In genomic region chr21:32782698-32783097, GRCh38 we compare ENCODE assay signal across 21 cellular contexts. TPM values are rescaled to one million over a fixed set of nuclear protein-coding genes. Genes with fewer than 3 reads are reported as not detected.
DNase-seq lines count a peak whose midpoint lies in the region; ATAC-seq, FAIRE-seq and TF ChIP-seq lines count a peak whose summit lies in the region.
"Had no signal": no experiment of that assay in that cellular context is flagged by ENCODE, and none has a peak within 500 bp of the region (broad histone marks: within the 10 kb centered on the region; RNA-seq: fewer than 3 reads in every experiment).

No MANE protein-coding gene starts in this region.

- peak; percentile 10 for TF ChIP-seq CTCF in AG09309 (IDR thresholded peaks at IDR 0.05; ENCODE audit: control insufficient read depth, insufficient read depth, low read depth, low read length, missing control alignments)
- 0 out of 2 replicates have a peak, but pooled peaks have one; percentile 24 for TF ChIP-seq CTCF in LNCAP (IDR thresholded peaks at IDR 0.05)
- TF ChIP-seq CTCF in kidney (IDR thresholded peaks at IDR 0.05; ENCODE audit: borderline replicate concordance, extremely low read depth, insufficient read depth), result no peak
- TF ChIP-seq CTCF in H9 (conservative IDR thresholded peaks at IDR 0.05), result no peak

- H3K27ac ChIP-seq in kidney (ENCODE audit: low read depth in 2 of 2, low read length in 2 of 2) (no peak overlapping the region), H9 (ENCODE audit: insufficient read length, low read depth, low read length) (no peak overlapping the region)
- H3K27ac ChIP-seq: left ventricle myocardium inferior, right lobe of liver, upper lobe of right lung had no signal

- no peaks in the 10 kb centered on the region for H3K36me3 ChIP-seq in kidney (ENCODE audit: control insufficient read depth in 1 of 2, insufficient read depth in 2 of 2, low read length in 2 of 2)
- H3K36me3 ChIP-seq: left ventricle myocardium inferior, right lobe of liver, upper lobe of right lung had no signal

- no peak overlapping the region for H3K4me3 ChIP-seq in AG09309 (ENCODE audit: control insufficient read depth, low read depth, low read length)
- H3K4me3 ChIP-seq in kidney (ENCODE audit: low read length in 2 of 2), result no peak overlapping the region
- H3K4me3 ChIP-seq: left ventricle myocardium inferior, mucosa of descending colon, right lobe of liver, upper lobe of right lung had no signal

- no peak overlapping the region for H3K4ac ChIP-seq in H9 (ENCODE audit: low read depth, low read length)

- ATAC-seq in T-helper 17 cell, result no peak
- no peak for ATAC-seq in activated naive CD4-positive, alpha-beta T cell treated with anti-CD3 and anti-CD28 coated beads, Interleukin-2, amount 50 U/mL, for 72 hours
- ATAC-seq: activated CD8-positive, alpha-beta T cell treated with anti-CD3 and anti-CD28 coated beads, Interleukin-2, amount 10 ng/mL, durations not matched to agents 7 days and 5 days; activated T-cell treated with anti-CD3 and anti-CD28 coated beads, Interleukin-2, amount 50 U/mL, for 4 hours; mucosa of descending colon; right lobe of liver; upper lobe of right lung had no signal

- H3K23me2 ChIP-seq in H9 (ENCODE audit: insufficient read length, low read depth, low read length, poor library complexity, severe bottlenecking), result no peaks in the 10 kb centered on the region

- H2BK5ac ChIP-seq in H9 (ENCODE audit: insufficient read length, low read length), result no peak overlapping the region

- intact Hi-C loops in kidney (cut with DNase I), result no loop called here

- no peaks in the 10 kb centered on the region for H3K9me3 ChIP-seq in T-helper 17 cell (ENCODE audit: control insufficient read depth, low read length, poor library complexity, severe bottlenecking)
- H3K9me3 ChIP-seq in kidney (ENCODE audit: control insufficient read depth in 1 of 2, low read length in 2 of 2), result no peaks in the 10 kb centered on the region
- H3K9me3 ChIP-seq in H9 (ENCODE audit: control insufficient read depth, low read depth, low read length), result no peaks in the 10 kb centered on the region
- H3K9me3 ChIP-seq: left ventricle myocardium inferior, mucosa of descending colon, right lobe of liver, upper lobe of right lung had no signal

- H3K79me2 ChIP-seq in H9 (ENCODE audit: insufficient read depth, low read length), result no peaks in the 10 kb centered on the region

- H4K20me1 ChIP-seq in H9 (ENCODE audit: control insufficient read depth, insufficient read depth, insufficient read length), result no peaks in the 10 kb centered on the region

- H3K36me3 Mint-ChIP-seq in T-helper 17 cell (ENCODE audit: low read depth), result peaks cover 3% of the 10 kb centered on the region
- H3K36me3 Mint-ChIP-seq in activated naive CD4-positive, alpha-beta T cell treated with anti-CD3 and anti-CD28 coated beads, Interleukin-2, amount 50 U/mL, for 72 hours, result no peaks in the 10 kb centered on the region
- H3K36me3 Mint-ChIP-seq in H9 (ENCODE audit: insufficient read depth in 1 of 3, low read depth in 3 of 3), result no peaks in the 10 kb centered on the region

- no peak overlapping the region for H3K23ac ChIP-seq in H9 (ENCODE audit: insufficient read length, low read depth, low read length)

- no CpG with 5 or more reads among the region's 2 CpGs for WGBS in H9 (ENCODE audit: extremely low coverage, insufficient read length, low lambda C conversion rate)

- H2BK20ac ChIP-seq in H9 (ENCODE audit: low read depth, low read length, poor library complexity, severe bottlenecking), result no peak overlapping the region

- no peak overlapping the region for H2BK120ac ChIP-seq in H9 (ENCODE audit: low read depth, low read length, poor library complexity, severe bottlenecking)

- H2AFZ ChIP-seq in H9 (ENCODE audit: low read length), result no peak overlapping the region

- H3K9me3 Mint-ChIP-seq in activated naive CD4-positive, alpha-beta T cell treated with anti-CD3 and anti-CD28 coated beads, Interleukin-2, amount 50 U/mL, for 72 hours, result no peaks in the 10 kb centered on the region
- H3K9me3 Mint-ChIP-seq in H9, result no peaks in the 10 kb centered on the region
- H3K9me3 Mint-ChIP-seq: activated naive CD4-positive, alpha-beta T cell treated with anti-CD3 and anti-CD28 coated beads, Interleukin-2, amount 50 U/mL, for 24 hours; activated T-cell treated with anti-CD3 and anti-CD28 coated beads, Interleukin-2, amount 50 U/mL, for 4 hours; stimulated activated naive CD8-positive, alpha-beta T cell treated with anti-CD3 and anti-CD28 coated beads, Interleukin-15, Interleukin-2, amounts not matched to agents 100 ng/mL and 50 ng/mL, for 24 hours had no signal

- peak; percentile 68 for FAIRE-seq in kidney (lab: Jason Lieb, UNC)

- no peak overlapping the region for H4K91ac ChIP-seq in H9 (ENCODE audit: insufficient read length, low read depth, low read length)

- no peak overlapping the region for H4K8ac ChIP-seq in H9 (replicated peaks; ENCODE audit: insufficient read length, low read depth, low read length)

- H3K27me3 Mint-ChIP-seq in T-helper 17 cell (no peaks in the 10 kb centered on the region), H9 (ENCODE audit: low read depth) (no peaks in the 10 kb centered on the region)
- H3K27me3 Mint-ChIP-seq: activated naive CD4-positive, alpha-beta T cell treated with anti-CD3 and anti-CD28 coated beads, Interleukin-2, amount 50 U/mL, for 24 hours; stimulated activated naive CD8-positive, alpha-beta T cell treated with anti-CD3 and anti-CD28 coated beads, Interleukin-15, Interleukin-2, amounts not matched to agents 100 ng/mL and 50 ng/mL, for 24 hours had no signal

- no peak overlapping the region for H2BK15ac ChIP-seq in H9 (ENCODE audit: low read depth, low read length)

- H3K14ac ChIP-seq in H9 (ENCODE audit: insufficient read depth, low read length), result no peak overlapping the region

- H2BK12ac ChIP-seq in H9 (ENCODE audit: insufficient read length, low read depth, low read length), result no peak overlapping the region

- no peak overlapping the region for H3K9ac ChIP-seq in kidney (ENCODE audit: low read length in 2 of 2)
- H3K9ac ChIP-seq in H9 (ENCODE audit: extremely low read depth, insufficient read length, low read length), result no peak overlapping the region

- H3K79me1 ChIP-seq in H9 (ENCODE audit: insufficient read depth, low read depth, low read length, poor library complexity, severe bottlenecking), result no peaks in the 10 kb centered on the region

- H3K18ac ChIP-seq in H9 (ENCODE audit: insufficient read length, low read depth, low read length), result no peak overlapping the region

- H3K4me1 Mint-ChIP-seq in T-helper 17 cell, result peaks cover 3% of the 10 kb centered on the region
- no peaks in the 10 kb centered on the region for H3K4me1 Mint-ChIP-seq in H9

- no peak overlapping the region for H3K4me3 Mint-ChIP-seq in T-helper 17 cell
- H3K4me3 Mint-ChIP-seq in H9, result no peak overlapping the region
- H3K4me3 Mint-ChIP-seq: activated CD8-positive, alpha-beta T cell treated with anti-CD3 and anti-CD28 coated beads, Interleukin-2, amount 10 ng/mL, durations not matched to agents 7 days and 5 days; activated naive CD4-positive, alpha-beta T cell treated with anti-CD3 and anti-CD28 coated beads, Interleukin-2, amount 50 U/mL, for 24 hours; activated T-cell treated with anti-CD3 and anti-CD28 coated beads, Interleukin-2, amount 50 U/mL, for 4 hours; stimulated activated naive CD8-positive, alpha-beta T cell treated with anti-CD3 and anti-CD28 coated beads, Interleukin-15, Interleukin-2, amounts not matched to agents 100 ng/mL and 50 ng/mL, for 24 hours had no signal

- H3K4me2 ChIP-seq in H9 (ENCODE audit: insufficient read depth, insufficient read length, low read length), result no peak overlapping the region

- H4K5ac ChIP-seq in H9 (ENCODE audit: insufficient read length, low read depth, low read length), result no peak overlapping the region

- H3K4me1 ChIP-seq in kidney (ENCODE audit: control insufficient read depth in 1 of 2, insufficient read depth in 1 of 2, low read depth in 1 of 2, low read length in 2 of 2), result no peaks in the 10 kb centered on the region
- no peaks in the 10 kb centered on the region for H3K4me1 ChIP-seq in H9 (ENCODE audit: insufficient read depth, low read length)
- H3K4me1 ChIP-seq: left ventricle myocardium inferior, right lobe of liver, upper lobe of right lung had no signal

- no peak overlapping the region for H3T11ph ChIP-seq in H9 (ENCODE audit: low read length)

- H2AK5ac ChIP-seq in H9 (ENCODE audit: insufficient read length, low read length), result no peak overlapping the region

- H3K27ac Mint-ChIP-seq in T-helper 17 cell, result peak overlapping the region; percentile 53
- H3K27ac Mint-ChIP-seq in activated naive CD4-positive, alpha-beta T cell treated with anti-CD3 and anti-CD28 coated beads, Interleukin-2, amount 50 U/mL, for 72 hours, result no peak overlapping the region
- H3K27ac Mint-ChIP-seq in H9, result no peak overlapping the region
- H3K27ac Mint-ChIP-seq: activated CD8-positive, alpha-beta T cell treated with anti-CD3 and anti-CD28 coated beads, Interleukin-2, amount 10 ng/mL, durations not matched to agents 7 days and 5 days; activated naive CD4-positive, alpha-beta T cell treated with anti-CD3 and anti-CD28 coated beads, Interleukin-2, amount 50 U/mL, for 24 hours; stimulated activated naive CD8-positive, alpha-beta T cell treated with anti-CD3 and anti-CD28 coated beads, Interleukin-15, Interleukin-2, amounts not matched to agents 100 ng/mL and 50 ng/mL, for 24 hours had no signal

- no peaks in the 10 kb centered on the region for H3K27me3 ChIP-seq in H9 (ENCODE audit: insufficient read depth, low read length)
- H3K27me3 ChIP-seq: right lobe of liver, upper lobe of right lung had no signal

- DNase-seq in AG09309 (ENCODE audit: low read depth) (no peak), T-helper 17 cell (no peak), kidney (no peak), H9 (no peak), NCI-H510A (lab: John Stamatoyannopoulos, UW) (no peak)
- DNase-seq in activated naive CD4-positive, alpha-beta T cell treated with anti-CD3 and anti-CD28 coated beads, Interleukin-2, amount 50 U/mL, for 72 hours (ENCODE audit: low spot score in 2 of 2), result no peak
- DNase-seq in stimulated activated naive CD4-positive, alpha-beta T cell treated with Interleukin-2 at 50 U/mL for 16 hours (lab: John Stamatoyannopoulos, UW), result no peak
- DNase-seq: activated CD4-positive, CD25-positive, alpha-beta regulatory T cell; activated CD8-positive, alpha-beta T cell treated with anti-CD3 and anti-CD28 coated beads, Interleukin-2, amount 10 ng/mL, durations not matched to agents 7 days and 5 days; activated T-cell treated with anti-CD3 and anti-CD28 coated beads, Interleukin-2, amount 50 U/mL, for 4 hours; Calu3; cortex of kidney; left ventricle myocardium inferior; mucosa of descending colon; NCI-H1436; right lobe of liver; SHP77 treated with DMSO at 0.1 percent for 48 hours; upper lobe of right lung had no signal

- no peak overlapping the region for H3K56ac ChIP-seq in H9 (ENCODE audit: insufficient read length, low read depth, low read length)

RNA-seq across cellular contexts. Expression of gene PAXBP1, which starts 11.1 kb away (rescaled TPM):
- total RNA-seq in T-helper 17 cell (10 to 100 TPM; 53.8 to 61.8 TPM), kidney (36.9 TPM), H9 (2021) (63.6 and 65.3 TPM in 2 replicates)
- polyA plus RNA-seq in kidney (ENCODE audit: insufficient read depth, low read depth, low replicate concordance), result 12.2 TPM
- total RNA-seq in activated naive CD4-positive, alpha-beta T cell treated with anti-CD3 and anti-CD28 coated beads, Interleukin-2, amount 50 U/mL, for 72 hours, result 10 to 100 TPM; 67.9 to 92.4 TPM

RNA-seq across cellular contexts. Expression of gene SYNJ1, which starts 54.9 kb away (rescaled TPM):
- 10 to 100 TPM; 13.7 to 16.1 TPM for total RNA-seq in T-helper 17 cell
- 24.3 TPM for total RNA-seq in kidney
- polyA plus RNA-seq in kidney (ENCODE audit: insufficient read depth, low read depth, low replicate concordance), result 6.6 TPM
- 10 to 100 TPM; 12.4 to 29.3 TPM for total RNA-seq in activated naive CD4-positive, alpha-beta T cell treated with anti-CD3 and anti-CD28 coated beads, Interleukin-2, amount 50 U/mL, for 72 hours
- total RNA-seq in H9 (2021), result 7.1 and 7.5 TPM in 2 replicates

Comparison
In these comparisons a context has a peak if more than half of its experiments do, and no peak if none do; other contexts are left out.
1. CTCF ChIP-seq: peak in AG09309 (single experiment) and LNCAP (single experiment); none in kidney (single experiment) and H9 (single experiment).